Comparison of ENCODE assay signal across 8 cellular contexts in genomic region chr9:107213561-107214028, GRCh38.
A peak's percentile ranks its signal among the peaks of the same experiment; 100 is the strongest.
DNase-seq lines count a peak whose midpoint lies in the region; ATAC-seq, FAIRE-seq and TF ChIP-seq lines count a peak whose summit lies in the region.

No MANE protein-coding gene starts in this region.

- peak; percentile 95 for ATAC-seq in GM21447 (IDR thresholded peaks at IDR 0.05; ENCODE audit: unreplicated experiment)

- peak; percentile 98 for FAIRE-seq in G401.6 (lab: Jason Lieb, UNC)

- H3K4me2 ChIP-seq in hepatocyte, result no peak overlapping the region

- H3K4me1 Mint-ChIP-seq in activated CD4-positive, alpha-beta memory T cell treated with anti-CD3 and anti-CD28 coated beads, Interleukin-2, amount 10 ng/mL, durations not matched to agents 7 days and 5 days, result peaks cover 16% of the 10 kb centered on the region

- POLR2A ChIA-PET in activated CD4-positive, alpha-beta memory T cell treated with anti-CD3 and anti-CD28 coated beads, Interleukin-2, amount 10 ng/mL, durations not matched to agents 7 days and 5 days (lab: Charles Lee), result no interaction called here

- no peak overlapping the region for H3K27ac Mint-ChIP-seq in activated CD4-positive, alpha-beta memory T cell treated with anti-CD3 and anti-CD28 coated beads, Interleukin-2, amount 10 ng/mL, durations not matched to agents 7 days and 5 days

- H3K27ac ChIP-seq in hepatocyte, result peak overlapping the region; percentile 46

- H3K4me1 ChIP-seq in hepatocyte (ENCODE audit: insufficient read depth), result no peaks in the 10 kb centered on the region

- no peaks in the 10 kb centered on the region for H4K20me1 ChIP-seq in hepatocyte (ENCODE audit: insufficient read depth, poor library complexity, severe bottlenecking)

- H3K36me3 ChIP-seq in hepatocyte (replicated peaks; ENCODE audit: insufficient read depth, low read depth), result no peaks in the 10 kb centered on the region

- H3K9me3 ChIP-seq in hepatocyte (ENCODE audit: low read depth), result no peaks in the 10 kb centered on the region

- no peaks in the 10 kb centered on the region for H3K79me2 ChIP-seq in hepatocyte

- H3K9me3 Mint-ChIP-seq in activated CD4-positive, alpha-beta memory T cell treated with anti-CD3 and anti-CD28 coated beads, Interleukin-2, amount 10 ng/mL, durations not matched to agents 7 days and 5 days, result no peaks in the 10 kb centered on the region

- H3K4me3 Mint-ChIP-seq in activated CD4-positive, alpha-beta memory T cell treated with anti-CD3 and anti-CD28 coated beads, Interleukin-2, amount 10 ng/mL, durations not matched to agents 7 days and 5 days, result no peak overlapping the region

- H3K27me3 Mint-ChIP-seq in activated CD4-positive, alpha-beta memory T cell treated with anti-CD3 and anti-CD28 coated beads, Interleukin-2, amount 10 ng/mL, durations not matched to agents 7 days and 5 days, result peaks cover 8% of the 10 kb centered on the region

- DNase-seq in HS-5 (ENCODE audit: low read depth) (peak; percentile 94), hepatocyte (ENCODE audit: low spot score) (peak; percentile 55), stromal cell of bone marrow (ENCODE audit: low read depth) (peak; percentile 86), NCI-H146 treated with DMSO at 0.1 percent for 48 hours (lab: John Stamatoyannopoulos, UW; ENCODE audit: unreplicated experiment) (no peak), NCI-H1105 (lab: John Stamatoyannopoulos, UW) (no peak)
- peak; percentile 33 for DNase-seq in activated CD4-positive, alpha-beta memory T cell treated with anti-CD3 and anti-CD28 coated beads, Interleukin-2, amount 10 ng/mL, durations not matched to agents 7 days and 5 days

- H3K9me2 ChIP-seq in hepatocyte (replicated peaks; ENCODE audit: insufficient read depth), result no peaks in the 10 kb centered on the region

- H3K4me3 ChIP-seq in hepatocyte, result no peak overlapping the region

- H3K36me3 Mint-ChIP-seq in activated CD4-positive, alpha-beta memory T cell treated with anti-CD3 and anti-CD28 coated beads, Interleukin-2, amount 10 ng/mL, durations not matched to agents 7 days and 5 days (ENCODE audit: low read depth), result no peaks in the 10 kb centered on the region

- no peak overlapping the region for H2AFZ ChIP-seq in hepatocyte

- WGBS in hepatocyte (ENCODE audit: low lambda C conversion rate, missing lambda C conversion rate), result 60% methylated on average over 6 of the region's 6 CpGs

- no peaks in the 10 kb centered on the region for H3K27me3 ChIP-seq in hepatocyte

- no peak for TF ChIP-seq CTCF in hepatocyte (IDR thresholded peaks at IDR 0.05; ENCODE audit: poor library complexity)

- CTCF ChIA-PET in activated CD4-positive, alpha-beta memory T cell treated with anti-CD3 and anti-CD28 coated beads, Interleukin-2, amount 10 ng/mL, durations not matched to agents 7 days and 5 days (lab: Charles Lee), result interaction anchor here (1.0 kb wide), 1 partner anchor 128 kb away, joined by 3 read pairs; no protein-coding TSS in a partner anchor

Comparison
In these comparisons a context has a peak if more than half of its experiments do, and no peak if none do; other contexts are left out.
1. DNase-seq: peak in HS-5 (single experiment), activated CD4-positive, alpha-beta memory T cell treated with anti-CD3 and anti-CD28 coated beads, Interleukin-2, amount 10 ng/mL, durations not matched to agents 7 days and 5 days (single experiment), hepatocyte (single experiment) and stromal cell of bone marrow (single experiment); none in NCI-H146 treated with DMSO at 0.1 percent for 48 hours (single experiment) and NCI-H1105 (single experiment).